ENCODE assay signal across 8 cellular contexts in genomic region chr4:159722918-159723317, GRCh38.
"Had no signal": no experiment of that assay in that cellular context is flagged by ENCODE, and none has a peak within 500 bp of the region (broad histone marks: within the 10 kb centered on the region; RNA-seq: fewer than 3 reads in every experiment).

No MANE protein-coding gene starts in this region.

- FAIRE-seq: G401.6, GM12878, GM12891, GM12892, GM18507, GM19239 had no signal

- DNase-seq: GDM1, GF-D8 had no signal

- ATAC-seq: GM12878 had no signal

- H3K4me3 ChIP-seq: GM12878 had no signal
